1 cellular context compared by ENCODE assay signal in the genomic region with DNA sequence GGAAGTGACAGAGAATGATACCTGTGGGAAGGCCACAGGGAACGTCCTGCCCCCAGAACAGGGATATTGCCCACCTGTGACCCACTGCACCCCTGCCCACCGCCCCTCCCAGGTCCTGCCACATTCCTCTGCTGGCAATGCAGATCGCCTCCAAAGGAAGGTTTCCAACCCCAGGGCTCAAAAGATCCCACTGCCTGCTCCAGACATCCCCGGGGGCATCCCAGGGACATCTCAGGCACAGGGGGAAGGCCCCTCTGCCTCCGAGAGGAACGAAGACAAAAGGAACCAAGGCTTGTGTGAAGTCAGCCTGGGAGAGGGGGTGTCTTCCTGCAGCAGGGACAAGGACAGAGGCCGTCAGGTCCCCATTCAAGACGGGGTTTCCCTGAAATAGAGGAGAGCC.
TF ChIP-seq lines count a peak whose summit lies in the region.

No MANE protein-coding gene starts in this region.

TF ChIP-seq in H1, 55 proteins besides CTCF, POLR2A, EP300 and RAD21:
- TF ChIP-seq CREB1 (IDR thresholded peaks at IDR 0.05), result no peak
- TF ChIP-seq EGR1 (IDR thresholded peaks at IDR 0.05; ENCODE audit: borderline replicate concordance, low read depth, low read length), result no peak
- no peak for TF ChIP-seq TEAD4 (IDR thresholded peaks at IDR 0.05; ENCODE audit: low read depth, low read length)
- TF ChIP-seq FOSL1 (IDR thresholded peaks at IDR 0.05; ENCODE audit: insufficient read depth, low read depth, low read length), result no peak
- no peak for TF ChIP-seq CBX5 (IDR thresholded peaks at IDR 0.05; ENCODE audit: low read depth, low read length)
- no peak for TF ChIP-seq PHF8 (conservative IDR thresholded peaks at IDR 0.05; ENCODE audit: low read depth, low read length)
- TF ChIP-seq ASH2L (IDR thresholded peaks at IDR 0.05; ENCODE audit: low read length), result no peak
